In genomic region chr11:112617977-112618829, GRCh38 we compare ENCODE assay signal across 23 cellular contexts.
"Had no signal": no experiment of that assay in that cellular context is flagged by ENCODE, and none has a peak within 500 bp of the region (broad histone marks: within the 10 kb centered on the region; RNA-seq: fewer than 3 reads in every experiment).

No MANE protein-coding gene starts in this region.

- H3K4me1 ChIP-seq: breast epithelium, right lobe of liver, testis had no signal

- FAIRE-seq: endometrium, frontal cortex, kidney had no signal

- DNase-seq: activated CD4-positive, alpha-beta T cell treated with anti-CD3 and anti-CD28 coated beads for 4 hours; activated CD4-positive, alpha-beta T cell treated with anti-CD3 and anti-CD28 coated beads, Interleukin-2, amount 50 U/mL, for 4 hours; activated naive CD4-positive, alpha-beta T cell; activated T-cell treated with anti-CD3 and anti-CD28 coated beads for 4 hours; activated T-cell treated with anti-CD3 and anti-CD28 coated beads, Interleukin-2, amount 50 U/mL, for 72 hours; central memory CD4-positive, alpha-beta T cell; kidney; left colon; midbrain; naive thymus-derived CD4-positive, alpha-beta T cell; right lobe of liver; stimulated activated CD4-positive, alpha-beta T cell treated with anti-CD3 and anti-CD28 coated beads, Interleukin-2, amount 100 ng/mL, for 48 hours; stimulated activated naive CD4-positive, alpha-beta T cell treated with Interleukin-2 at 50 U/mL for 16 hours; testis; transverse colon; uterus had no signal

- H3K27ac Mint-ChIP-seq: activated naive CD4-positive, alpha-beta T cell treated with anti-CD3 and anti-CD28 coated beads, Interleukin-2, amount 50 U/mL, for 72 hours; activated T-cell treated with anti-CD3 and anti-CD28 coated beads, Interleukin-2, amount 50 U/mL, for 72 hours; progenitor cell of endocrine pancreas; T-helper 2 cell treated with Interferon-gamma antibody and Interleukin-4, amounts not matched to agents 5 μg/mL and 100 μg/mL, for 36 hours had no signal

- H3K27ac ChIP-seq: breast epithelium, epithelial cell of prostate, right lobe of liver, testis, transverse colon, uterus had no signal

- H3K4me3 ChIP-seq: breast epithelium, right lobe of liver, testis, transverse colon, uterus had no signal

- H3K9me3 Mint-ChIP-seq: activated naive CD4-positive, alpha-beta T cell treated with anti-CD3 and anti-CD28 coated beads, Interleukin-2, amount 50 U/mL, for 72 hours; activated T-cell treated with anti-CD3 and anti-CD28 coated beads, Interleukin-2, amount 50 U/mL, for 72 hours; T-helper 2 cell treated with Interferon-gamma antibody and Interleukin-4, amounts not matched to agents 5 μg/mL and 100 μg/mL, for 36 hours had no signal

- H3K27me3 ChIP-seq: breast epithelium, right lobe of liver, testis, transverse colon, uterus had no signal

- ATAC-seq: activated naive CD4-positive, alpha-beta T cell treated with anti-CD3 and anti-CD28 coated beads, Interleukin-2, amount 50 U/mL, for 72 hours; activated T-cell treated with anti-CD3 and anti-CD28 coated beads, Interleukin-2, amount 50 U/mL, for 72 hours; left colon; naive thymus-derived CD4-positive, alpha-beta T cell; right lobe of liver had no signal

- H3K36me3 Mint-ChIP-seq: activated naive CD4-positive, alpha-beta T cell treated with anti-CD3 and anti-CD28 coated beads, Interleukin-2, amount 50 U/mL, for 72 hours; naive thymus-derived CD4-positive, alpha-beta T cell had no signal

- H3K4me3 Mint-ChIP-seq: activated T-cell treated with anti-CD3 and anti-CD28 coated beads, Interleukin-2, amount 50 U/mL, for 72 hours; naive thymus-derived CD4-positive, alpha-beta T cell; T-helper 2 cell treated with Interferon-gamma antibody and Interleukin-4, amounts not matched to agents 5 μg/mL and 100 μg/mL, for 36 hours had no signal

- H3K36me3 ChIP-seq: breast epithelium, right lobe of liver, transverse colon, uterus had no signal

- H3K9me3 ChIP-seq: breast epithelium, right lobe of liver, testis, transverse colon, uterus had no signal
